Comparison of ENCODE assay signal across 21 cellular contexts in genomic region chr2:185736210-185736609, GRCh38. TPM values are rescaled to one million over a fixed set of nuclear protein-coding genes. Genes with fewer than 3 reads are reported as not detected.
A peak's percentile ranks its signal among the peaks of the same experiment; 100 is the strongest.
DNase-seq lines count a peak whose midpoint lies in the region; ATAC-seq, FAIRE-seq and TF ChIP-seq lines count a peak whose summit lies in the region.
"Had no signal": no experiment of that assay in that cellular context is flagged by ENCODE, and none has a peak within 500 bp of the region (broad histone marks: within the 10 kb centered on the region; RNA-seq: fewer than 3 reads in every experiment).

No MANE protein-coding gene starts in this region.

- no peak overlapping the region for H2BK15ac ChIP-seq in H1 (ENCODE audit: low read length)

- H3K79me1 ChIP-seq in H1 (ENCODE audit: low read depth, low read length), result no peaks in the 10 kb centered on the region

- peaks cover 5% of the 10 kb centered on the region; the same call in 1 of the 2 replicates for H3K23me2 ChIP-seq in H1 (ENCODE audit: low read depth, low read length)

- H2BK120ac ChIP-seq in H1 (replicated peaks; ENCODE audit: low read depth, low read length), result no peak overlapping the region

- TF ChIP-seq POLR2A in HepG2 (IDR thresholded peaks at IDR 0.05; ENCODE audit: insufficient read depth in 1 of 2, low read depth in 2 of 2, low read length in 2 of 2), result no peak
- no peak for TF ChIP-seq POLR2A in right lobe of liver (IDR thresholded peaks at IDR 0.05)
- no peak for TF ChIP-seq POLR2A in H1 (IDR thresholded peaks at IDR 0.05; ENCODE audit: control extremely low read depth in 1 of 2, low read depth in 2 of 2, low read length in 2 of 2)

- H3K4me1 ChIP-seq in HepG2 (ENCODE audit: insufficient read depth, low read length) (no peaks in the 10 kb centered on the region), right lobe of liver (no peaks in the 10 kb centered on the region), H1 (replicated peaks in 1 of 4; ENCODE audit: control insufficient read depth in 3 of 4, insufficient read depth in 4 of 4, low read length in 3 of 4) (no peaks in the 10 kb centered on the region; a peak in 3 of 7 replicates)
- H3K4me1 ChIP-seq: A549, HAP-1 had no signal

- H3K4ac ChIP-seq in H1 (replicated peaks; ENCODE audit: insufficient read length, low read depth, low read length), result no peak overlapping the region

- H2BK20ac ChIP-seq in H1 (ENCODE audit: low read length), result no peak overlapping the region

- no peaks in the 10 kb centered on the region for H3K36me3 ChIP-seq in HepG2 (replicated peaks in 1 of 2; ENCODE audit: control insufficient read depth in 1 of 2, insufficient read depth in 2 of 2, low read length in 2 of 2)
- no peaks in the 10 kb centered on the region for H3K36me3 ChIP-seq in right lobe of liver
- H3K36me3 ChIP-seq in H1 (ENCODE audit: control insufficient read depth in 2 of 4, insufficient read depth in 4 of 4, low read length in 3 of 4), result no peaks in the 10 kb centered on the region
- H3K36me3 ChIP-seq: HAP-1 had no signal

- ATAC-seq in HepG2 (no peak), right lobe of liver (no peak), GM18520 (IDR thresholded peaks at IDR 0.05; ENCODE audit: unreplicated experiment) (no peak), GM21576 (IDR thresholded peaks at IDR 0.05; ENCODE audit: unreplicated experiment) (no peak)
- ATAC-seq: A549 had no signal

- intact Hi-C loops in HepG2 (cut with micrococcal nuclease; ENCODE audit: unreplicated experiment), result loop anchor here (5.0 to 10.0 kb wide), 4 partner anchors 109 to 521 kb away; no protein-coding TSS in a partner anchor
- intact Hi-C loops in right lobe of liver (cut with DNase I), result no loop called here

- no peak overlapping the region for H3K23ac ChIP-seq in H1 (ENCODE audit: insufficient read length)

- H3K27me3 ChIP-seq in HepG2 (ENCODE audit: control insufficient read depth in 1 of 2, insufficient read depth in 2 of 2, low read length in 2 of 2) (0 out of 5 replicates have a peak, but pooled peaks cover 0 to 4% of the 10 kb centered on the region in 2 experiments), right lobe of liver (no peaks in the 10 kb centered on the region), H1 (replicated peaks in 1 of 4; ENCODE audit: control insufficient read depth in 3 of 4, extremely low read depth in 1 of 4, insufficient read depth in 3 of 4, low read length in 3 of 4) (no peaks in the 10 kb centered on the region; a peak in 1 of 7 replicates)

- H3K4me3 ChIP-seq in HepG2 (replicated peaks in 1 of 3; ENCODE audit: insufficient read depth in 1 of 3, low read depth in 2 of 3, low read length in 3 of 3) (no peak overlapping the region), right lobe of liver (no peak overlapping the region), H1 (ENCODE audit: extremely low read depth in 1 of 4, insufficient read depth in 2 of 4, low read depth in 3 of 4, low read length in 4 of 4) (no peak overlapping the region)
- H3K4me3 ChIP-seq: A549, HAP-1 had no signal

- no peak overlapping the region for H4K5ac ChIP-seq in H1 (ENCODE audit: insufficient read length, low read depth, low read length)

- no peaks in the 10 kb centered on the region for H3K9me3 ChIP-seq in HepG2 (ENCODE audit: low read length)
- H3K9me3 ChIP-seq in right lobe of liver, result no peaks in the 10 kb centered on the region
- no peaks in the 10 kb centered on the region for H3K9me3 ChIP-seq in H1 (ENCODE audit: insufficient read depth in 2 of 2, low read depth in 1 of 2, low read length in 1 of 2)
- H3K9me3 ChIP-seq: HAP-1 had no signal

- no peak overlapping the region for H2AFZ ChIP-seq in HepG2 (ENCODE audit: low read length)
- no peak overlapping the region for H2AFZ ChIP-seq in H1 (ENCODE audit: low read length)

- H3K4me2 ChIP-seq in HepG2 (ENCODE audit: low read depth, low read length) (no peak overlapping the region), H1 (ENCODE audit: insufficient read depth in 1 of 2, low read depth in 2 of 2, low read length in 2 of 2) (no peak overlapping the region)
- H3K4me2 ChIP-seq: A549 had no signal

- H2BK12ac ChIP-seq in H1 (ENCODE audit: low read depth, low read length), result no peak overlapping the region

- no peak overlapping the region for H4K91ac ChIP-seq in H1 (replicated peaks; ENCODE audit: insufficient read length, low read length)

- POLR2A ChIA-PET in HepG2 (lab: Yijun Ruan, JAX), result no interaction called here
- POLR2A ChIA-PET in H1 (lab: Charles Lee; ENCODE audit: partially characterized antibody), result no interaction called here

- no peaks in the 10 kb centered on the region for H3K79me2 ChIP-seq in HepG2 (ENCODE audit: insufficient read depth, low read length)
- H3K79me2 ChIP-seq in H1 (ENCODE audit: control insufficient read depth in 1 of 2, insufficient read depth in 2 of 2, low read length in 2 of 2), result no peaks in the 10 kb centered on the region

- H4K8ac ChIP-seq in H1 (ENCODE audit: extremely low read depth, insufficient read depth, low read length), result no peak overlapping the region

- H2AK5ac ChIP-seq in H1 (ENCODE audit: low read depth, low read length), result no peak overlapping the region

- WGBS in HepG2 (ENCODE audit: low lambda C conversion rate), result 2% methylated on average over 2 of the region's 2 CpGs
- 76% methylated on average over 2 of the region's 2 CpGs for WGBS in right lobe of liver (ENCODE audit: insufficient coverage, low coverage, low lambda C conversion rate, missing lambda C conversion rate)
- WGBS in H1 (ENCODE audit: extremely low coverage in 1 of 2, insufficient coverage in 1 of 2, insufficient read length in 1 of 2, insufficient replicate concordance in 2 of 2, low coverage in 1 of 2, low lambda C conversion rate in 2 of 2, missing lambda C conversion rate in 1 of 2), 2 experiments, result 85% methylated on average over 2 of the region's 2 CpGs; no CpG with 5 or more reads in 1 of the 2 experiments

- H3K27ac ChIP-seq in HepG2 (ENCODE audit: extremely low read length, insufficient read depth, low read length) (no peak overlapping the region), right lobe of liver (no peak overlapping the region), H1 (ENCODE audit: low read depth, low read length) (no peak overlapping the region)
- H3K27ac ChIP-seq: 22Rv1, A549 had no signal

- no TSS peak for BruUV-seq in HepG2 (replicated peaks; lab: Mats Ljungman, UMichigan)

- no peak overlapping the region for H3K14ac ChIP-seq in H1 (ENCODE audit: insufficient read length)

- FAIRE-seq in HepG2 (lab: Jason Lieb, UNC) (no peak), H1 (lab: Jason Lieb, UNC) (no peak)
- FAIRE-seq: A549, GM12891 had no signal

- TF ChIP-seq RAD21 in HepG2 (CRISPR knock-in tag; IDR thresholded peaks at IDR 0.05) (no peak), H1 (IDR thresholded peaks at IDR 0.05 in 1 of 2, conservative IDR thresholded peaks at IDR 0.05 in 1 of 2; ENCODE audit: low read depth in 2 of 2, low read length in 2 of 2) (no peak)

- H4K20me1 ChIP-seq in HepG2 (ENCODE audit: insufficient read depth, low read length) (no peaks in the 10 kb centered on the region), H1 (replicated peaks in 1 of 2; ENCODE audit: control insufficient read depth in 1 of 2, insufficient read depth in 2 of 2, low read length in 2 of 2) (no peaks in the 10 kb centered on the region)

- TF ChIP-seq CTCF in HepG2 (CRISPR knock-in tag; IDR thresholded peaks at IDR 0.05) (no peak), right lobe of liver (IDR thresholded peaks at IDR 0.05) (no peak), H1 (IDR thresholded peaks at IDR 0.05; ENCODE audit: control extremely low read depth in 1 of 3, insufficient read depth in 1 of 3, low read depth in 1 of 3, low read length in 3 of 3) (no peak)

- no peak overlapping the region for H3K18ac ChIP-seq in H1 (ENCODE audit: extremely low read depth, low read length)

- H2BK5ac ChIP-seq in H1 (ENCODE audit: low read depth, low read length), result no peak overlapping the region

- TF ChIP-seq EP300 in HepG2 (IDR thresholded peaks at IDR 0.05; ENCODE audit: low read depth in 2 of 2, low read length in 2 of 2) (no peak), HepG2 (CRISPR knock-in tag; IDR thresholded peaks at IDR 0.05; ENCODE audit: borderline replicate concordance) (no peak), H1 (IDR thresholded peaks at IDR 0.05; ENCODE audit: borderline replicate concordance in 1 of 2, low read depth in 2 of 2, low read length in 2 of 2) (no peak)

- DNase-seq in HepG2 (ENCODE audit: low spot score) (no peak), right lobe of liver (no peak), H1 (ENCODE audit: low read depth in 1 of 2, low spot score in 2 of 2) (no peak), putamen (ENCODE audit: low spot score) (peak; percentile 1), NCI-H2081 (lab: John Stamatoyannopoulos, UW) (no peak)
- DNase-seq: C1 segment of cervical spinal cord; CD4-positive, CD25-positive, alpha-beta regulatory T cell; CD8-positive, alpha-beta memory T cell; DMS 273 treated with DMSO at 0.1 percent for 48 hours; DMS53; DND-41; EL; Karpas-422; KBM-7 had no signal

- H3K9ac ChIP-seq in HepG2 (ENCODE audit: insufficient read depth, low read depth, low read length) (no peak overlapping the region), H1 (replicated peaks in 1 of 4; ENCODE audit: extremely low read depth in 1 of 4, low read depth in 3 of 4, low read length in 3 of 4) (no peak overlapping the region)

- in situ Hi-C loops in HepG2 (cut with HindIII; ENCODE audit: extremely low pct_ligation_motif_present, low pct_unique_long_range_greater_than_20kb), result loop anchor here (10.0 to 25.0 kb wide), 2 partner anchors 519 to 524 kb away; no protein-coding TSS in a partner anchor

- H3K56ac ChIP-seq in H1 (replicated peaks; ENCODE audit: insufficient read length, low read depth, low read length), result no peak overlapping the region

- CTCF ChIA-PET in HepG2 (lab: Yijun Ruan, JAX; ENCODE audit: low intra/inter-chr PET ratio, low total read pairs) (no interaction called here), H1 (lab: Charles Lee; ENCODE audit: partially characterized antibody) (interaction anchor here (0.7 to 7.0 kb wide), 5 partner anchors 107 to 722 kb away, joined by 3 to 89 read pairs (median 3); no protein-coding TSS in a partner anchor)

RNA-seq across cellular contexts. Expression of gene FSIP2, which starts 2.4 kb away (rescaled TPM):
- 0.04 and 0.07 TPM in 2 replicates for total RNA-seq in HepG2 (2016; rRNA removed; fragmentation: Illumina TruSeq; extraction: Trizol)
- total RNA-seq in HepG2 (2016; cell fraction: cytosol; rRNA removed; fragmentation: Illumina TruSeq; extraction: Trizol; ENCODE audit: low read depth), result not detected in 2 replicates
- 0.04 and 0.09 TPM in 2 replicates for total RNA-seq in HepG2 (2016; cell fraction: insoluble cytoplasmic fraction; rRNA removed; fragmentation: Illumina TruSeq; extraction: Trizol)
- total RNA-seq in HepG2 (2016; cell fraction: membrane; rRNA removed; fragmentation: Illumina TruSeq; extraction: Trizol), result 0.06 TPM in 1 of 2 replicates, not detected in the other
- 0.12 and 0.19 TPM in 2 replicates for total RNA-seq in HepG2 (2016; cell fraction: nucleus; rRNA removed; fragmentation: Illumina TruSeq; extraction: Trizol)
- polyA plus RNA-seq in HepG2 (2011; rRNA removed), result 0.01 TPM in 1 of 2 replicates, not detected in the other
- not detected in 2 replicates for polyA plus RNA-seq in HepG2 (2011; cell fraction: cytosol; rRNA removed)
- 0.03 TPM in 1 of 2 replicates, not detected in the other for polyA plus RNA-seq in HepG2 (2011; cell fraction: nucleus; rRNA removed)
- polyA plus RNA-seq in HepG2 (2012), result 0.51 and 0.67 TPM in 2 replicates
- polyA plus RNA-seq in HepG2 (2016; cell fraction: cytosol; fragmentation: Illumina TruSeq; extraction: Trizol; ENCODE audit: low read depth), result not detected in 2 replicates
- polyA plus RNA-seq in HepG2 (2016; cell fraction: insoluble cytoplasmic fraction; fragmentation: Illumina TruSeq; extraction: Trizol; ENCODE audit: low read depth), result 0.03 and 0.04 TPM in 2 replicates
- polyA plus RNA-seq in HepG2 (2016; cell fraction: membrane; fragmentation: Illumina TruSeq; extraction: Trizol; ENCODE audit: low read depth), result not detected in 2 replicates
- 0.21 and 0.33 TPM in 2 replicates for polyA plus RNA-seq in HepG2 (2016; cell fraction: nucleus; fragmentation: Illumina TruSeq; extraction: Trizol; ENCODE audit: insufficient read depth, low read depth)
- not detected in 2 replicates for polyA minus RNA-seq in HepG2 (2011; rRNA and poly(A)+ RNA removed; ENCODE audit: low replicate concordance)
- polyA minus RNA-seq in HepG2 (2011; cell fraction: cytosol; rRNA and poly(A)+ RNA removed), result not detected in 2 replicates
- polyA minus RNA-seq in HepG2 (2011; cell fraction: nucleus; rRNA and poly(A)+ RNA removed), result 0.77 and 1.4 TPM in 2 replicates
- total RNA-seq in right lobe of liver, result under 1 TPM; 0.06 to 0.19 (median 0.11) TPM
- 1.4 and 1.7 TPM in 2 replicates for total RNA-seq in H1 (2021; fragmentation: NEBNext Ultra II Directional; extraction: Animal tissue kit (Norgen Biotek cat#: 25700))
- 0.17 and 0.47 TPM in 2 replicates for polyA plus RNA-seq in H1 (2011; rRNA removed)
- 0.25 TPM for polyA plus RNA-seq in H1 (2011; cell fraction: cytosol; rRNA removed)
- polyA plus RNA-seq in H1 (2011; cell fraction: nucleus; rRNA removed), result 2.4 TPM
- polyA plus RNA-seq in H1 (2012, experiment 1 of 2), result 0.28 to 1.2 TPM (median 0.77 TPM) in 4 replicates
- polyA plus RNA-seq in H1 (2012, experiment 2 of 2), result 0.03 TPM
- polyA plus RNA-seq in H1 (2013, experiment 1 of 2), result 1.1 TPM
- 0.70 TPM for polyA plus RNA-seq in H1 (2013, experiment 2 of 2)
- 5.6 and 7.5 TPM in 2 replicates for polyA minus RNA-seq in H1 (2011; rRNA and poly(A)+ RNA removed)
- 2.6 TPM for polyA minus RNA-seq in H1 (2011; cell fraction: cytosol; rRNA and poly(A)+ RNA removed)
- polyA minus RNA-seq in H1 (2011; cell fraction: nucleus; rRNA and poly(A)+ RNA removed), result 18.8 TPM
- total RNA-seq: CD8-positive, alpha-beta memory T cell; G401 had no signal
- polyA plus RNA-seq: CD8-positive, alpha-beta memory T cell had no signal

Comparison
In these comparisons a context has a peak if more than half of its experiments do, and no peak if none do; other contexts are left out.
1. Of the 41 proteins assayed by ChIP-seq in both HepG2 and H1: peak only in HepG2: none; only in H1: none; in both: MAFK; in neither: 40.